ENCODE assay signal across 1 cellular context in the genomic region with DNA sequence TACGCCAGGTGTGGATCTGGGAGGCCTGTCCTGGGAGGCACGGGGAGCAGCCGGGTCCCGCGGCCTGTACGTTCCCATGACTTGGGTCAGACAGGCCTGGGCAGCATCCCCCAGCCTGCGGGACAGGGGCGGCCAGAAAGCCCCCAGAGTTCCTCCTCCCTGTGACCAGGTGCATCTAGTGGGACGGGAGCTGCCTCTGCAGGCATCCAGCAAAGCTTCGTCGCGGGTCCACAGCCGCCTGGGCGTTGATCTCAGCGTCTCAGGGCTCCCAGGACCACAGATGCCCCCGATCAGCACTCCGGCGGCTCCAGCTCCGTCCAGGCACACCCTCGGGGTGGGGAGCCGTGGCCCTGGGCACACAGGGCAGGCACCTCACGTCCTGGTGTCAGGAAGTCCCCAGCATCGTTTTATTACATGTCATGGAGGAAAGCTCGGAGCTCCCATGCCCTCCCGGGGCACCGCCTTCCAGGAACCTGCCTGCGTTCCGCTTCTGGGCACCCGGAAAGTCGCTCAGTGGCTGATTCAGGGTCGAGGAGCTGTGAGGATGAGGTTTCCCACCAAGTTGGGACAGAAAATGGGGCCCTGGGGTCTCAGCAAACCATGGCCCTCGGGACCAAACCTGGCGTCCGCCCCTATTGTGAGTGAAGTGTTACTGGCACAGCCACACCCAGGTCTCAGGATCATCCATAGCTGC.
TF ChIP-seq lines count a peak whose summit lies in the region.

No MANE protein-coding gene starts in this region.

TF ChIP-seq in K562, 482 proteins besides CTCF, POLR2A, EP300 and RAD21 (continues in another document):
- TF ChIP-seq ZNF785 (CRISPR knock-in tag; IDR thresholded peaks at IDR 0.05) (no peak), MAFK (IDR thresholded peaks at IDR 0.05; ENCODE audit: low read length) (no peak), ZBTB1 (CRISPR knock-in tag; IDR thresholded peaks at IDR 0.05; ENCODE audit: borderline replicate concordance, low read depth) (no peak), TCF3 (CRISPR knock-in tag; IDR thresholded peaks at IDR 0.05) (no peak), NR3C1 (CRISPR knock-in tag; IDR thresholded peaks at IDR 0.05) (no peak), POLR2G (IDR thresholded peaks at IDR 0.05; ENCODE audit: low read depth, low read length) (peak; percentile 70), STAT5B (CRISPR knock-in tag; IDR thresholded peaks at IDR 0.05) (no peak), ARNT (IDR thresholded peaks at IDR 0.05) (no peak), TGIF2 (CRISPR knock-in tag; IDR thresholded peaks at IDR 0.05) (no peak), RFX1 (IDR thresholded peaks at IDR 0.05) (no peak), RBM14 (IDR thresholded peaks at IDR 0.05; ENCODE audit: borderline replicate concordance, insufficient read depth, low read depth, low read length) (0 out of 2 replicates have a peak, but pooled peaks have one; percentile 58), PCBP2 (IDR thresholded peaks at IDR 0.05; ENCODE audit: low read depth, low read length, poor library complexity, severe bottlenecking) (no peak), KDM4B (IDR thresholded peaks at IDR 0.05; ENCODE audit: borderline replicate concordance in 2 of 2, low read depth in 1 of 2) (no peak), ELF2 (CRISPR knock-in tag; IDR thresholded peaks at IDR 0.05) (no peak), KLF10 (CRISPR knock-in tag; IDR thresholded peaks at IDR 0.05) (no peak), ZNF77 (CRISPR knock-in tag; IDR thresholded peaks at IDR 0.05) (no peak), HDAC2 (IDR thresholded peaks at IDR 0.05) (no peak), NCOA2 (IDR thresholded peaks at IDR 0.05; ENCODE audit: partially characterized antibody in 2 of 2) (no peak), NR2C1 (IDR thresholded peaks at IDR 0.05) (no peak), NR2C1 (tag; IDR thresholded peaks at IDR 0.05) (no peak), SMAD3 (CRISPR knock-in tag; conservative IDR thresholded peaks at IDR 0.05) (no peak), HEY1 (CRISPR knock-in tag; IDR thresholded peaks at IDR 0.05; ENCODE audit: borderline replicate concordance) (no peak), FOS (IDR thresholded peaks at IDR 0.05; ENCODE audit: extremely low read depth, insufficient read length) (no peak), ILK (tag; IDR thresholded peaks at IDR 0.05; ENCODE audit: borderline replicate concordance, low read depth) (no peak), SUPT5H (IDR thresholded peaks at IDR 0.05) (0 out of 2 replicates have a peak, but pooled peaks have one; percentile 14), SIN3B (IDR thresholded peaks at IDR 0.05; ENCODE audit: low read depth) (no peak), ZNF239 (CRISPR knock-in tag; IDR thresholded peaks at IDR 0.05) (no peak), ZNF134 (CRISPR knock-in tag; conservative IDR thresholded peaks at IDR 0.05) (no peak)
- TF ChIP-seq, protein P1, sequence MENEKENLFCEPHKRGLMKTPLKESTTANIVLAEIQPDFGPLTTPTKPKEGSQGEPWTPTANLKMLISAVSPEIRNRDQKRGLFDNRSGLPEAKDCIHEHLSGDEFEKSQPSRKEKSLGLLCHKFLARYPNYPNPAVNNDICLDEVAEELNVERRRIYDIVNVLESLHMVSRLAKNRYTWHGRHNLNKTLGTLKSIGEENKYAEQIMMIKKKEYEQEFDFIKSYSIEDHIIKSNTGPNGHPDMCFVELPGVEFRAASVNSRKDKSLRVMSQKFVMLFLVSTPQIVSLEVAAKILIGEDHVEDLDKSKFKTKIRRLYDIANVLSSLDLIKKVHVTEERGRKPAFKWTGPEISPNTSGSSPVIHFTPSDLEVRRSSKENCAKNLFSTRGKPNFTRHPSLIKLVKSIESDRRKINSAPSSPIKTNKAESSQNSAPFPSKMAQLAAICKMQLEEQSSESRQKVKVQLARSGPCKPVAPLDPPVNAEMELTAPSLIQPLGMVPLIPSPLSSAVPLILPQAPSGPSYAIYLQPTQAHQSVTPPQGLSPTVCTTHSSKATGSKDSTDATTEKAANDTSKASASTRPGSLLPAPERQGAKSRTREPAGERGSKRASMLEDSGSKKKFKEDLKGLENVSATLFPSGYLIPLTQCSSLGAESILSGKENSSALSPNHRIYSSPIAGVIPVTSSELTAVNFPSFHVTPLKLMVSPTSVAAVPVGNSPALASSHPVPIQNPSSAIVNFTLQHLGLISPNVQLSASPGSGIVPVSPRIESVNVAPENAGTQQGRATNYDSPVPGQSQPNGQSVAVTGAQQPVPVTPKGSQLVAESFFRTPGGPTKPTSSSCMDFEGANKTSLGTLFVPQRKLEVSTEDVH (IDR thresholded peaks at IDR 0.05; ENCODE audit: low read depth, partially characterized antibody), result peak; percentile 23
- TF ChIP-seq, protein P2, sequence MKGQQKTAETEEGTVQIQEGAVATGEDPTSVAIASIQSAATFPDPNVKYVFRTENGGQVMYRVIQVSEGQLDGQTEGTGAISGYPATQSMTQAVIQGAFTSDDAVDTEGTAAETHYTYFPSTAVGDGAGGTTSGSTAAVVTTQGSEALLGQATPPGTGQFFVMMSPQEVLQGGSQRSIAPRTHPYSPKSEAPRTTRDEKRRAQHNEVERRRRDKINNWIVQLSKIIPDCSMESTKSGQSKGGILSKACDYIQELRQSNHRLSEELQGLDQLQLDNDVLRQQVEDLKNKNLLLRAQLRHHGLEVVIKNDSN (CRISPR knock-in tag; IDR thresholded peaks at IDR 0.05), result no peak
- TF ChIP-seq, protein P3, sequence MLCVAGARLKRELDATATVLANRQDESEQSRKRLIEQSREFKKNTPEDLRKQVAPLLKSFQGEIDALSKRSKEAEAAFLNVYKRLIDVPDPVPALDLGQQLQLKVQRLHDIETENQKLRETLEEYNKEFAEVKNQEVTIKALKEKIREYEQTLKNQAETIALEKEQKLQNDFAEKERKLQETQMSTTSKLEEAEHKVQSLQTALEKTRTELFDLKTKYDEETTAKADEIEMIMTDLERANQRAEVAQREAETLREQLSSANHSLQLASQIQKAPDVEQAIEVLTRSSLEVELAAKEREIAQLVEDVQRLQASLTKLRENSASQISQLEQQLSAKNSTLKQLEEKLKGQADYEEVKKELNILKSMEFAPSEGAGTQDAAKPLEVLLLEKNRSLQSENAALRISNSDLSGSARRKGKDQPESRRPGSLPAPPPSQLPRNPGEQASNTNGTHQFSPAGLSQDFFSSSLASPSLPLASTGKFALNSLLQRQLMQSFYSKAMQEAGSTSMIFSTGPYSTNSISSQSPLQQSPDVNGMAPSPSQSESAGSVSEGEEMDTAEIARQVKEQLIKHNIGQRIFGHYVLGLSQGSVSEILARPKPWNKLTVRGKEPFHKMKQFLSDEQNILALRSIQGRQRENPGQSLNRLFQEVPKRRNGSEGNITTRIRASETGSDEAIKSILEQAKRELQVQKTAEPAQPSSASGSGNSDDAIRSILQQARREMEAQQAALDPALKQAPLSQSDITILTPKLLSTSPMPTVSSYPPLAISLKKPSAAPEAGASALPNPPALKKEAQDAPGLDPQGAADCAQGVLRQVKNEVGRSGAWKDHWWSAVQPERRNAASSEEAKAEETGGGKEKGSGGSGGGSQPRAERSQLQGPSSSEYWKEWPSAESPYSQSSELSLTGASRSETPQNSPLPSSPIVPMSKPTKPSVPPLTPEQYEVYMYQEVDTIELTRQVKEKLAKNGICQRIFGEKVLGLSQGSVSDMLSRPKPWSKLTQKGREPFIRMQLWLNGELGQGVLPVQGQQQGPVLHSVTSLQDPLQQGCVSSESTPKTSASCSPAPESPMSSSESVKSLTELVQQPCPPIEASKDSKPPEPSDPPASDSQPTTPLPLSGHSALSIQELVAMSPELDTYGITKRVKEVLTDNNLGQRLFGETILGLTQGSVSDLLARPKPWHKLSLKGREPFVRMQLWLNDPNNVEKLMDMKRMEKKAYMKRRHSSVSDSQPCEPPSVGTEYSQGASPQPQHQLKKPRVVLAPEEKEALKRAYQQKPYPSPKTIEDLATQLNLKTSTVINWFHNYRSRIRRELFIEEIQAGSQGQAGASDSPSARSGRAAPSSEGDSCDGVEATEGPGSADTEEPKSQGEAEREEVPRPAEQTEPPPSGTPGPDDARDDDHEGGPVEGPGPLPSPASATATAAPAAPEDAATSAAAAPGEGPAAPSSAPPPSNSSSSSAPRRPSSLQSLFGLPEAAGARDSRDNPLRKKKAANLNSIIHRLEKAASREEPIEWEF (CRISPR knock-in tag; IDR thresholded peaks at IDR 0.05), result no peak
- TF ChIP-seq, protein P4, sequence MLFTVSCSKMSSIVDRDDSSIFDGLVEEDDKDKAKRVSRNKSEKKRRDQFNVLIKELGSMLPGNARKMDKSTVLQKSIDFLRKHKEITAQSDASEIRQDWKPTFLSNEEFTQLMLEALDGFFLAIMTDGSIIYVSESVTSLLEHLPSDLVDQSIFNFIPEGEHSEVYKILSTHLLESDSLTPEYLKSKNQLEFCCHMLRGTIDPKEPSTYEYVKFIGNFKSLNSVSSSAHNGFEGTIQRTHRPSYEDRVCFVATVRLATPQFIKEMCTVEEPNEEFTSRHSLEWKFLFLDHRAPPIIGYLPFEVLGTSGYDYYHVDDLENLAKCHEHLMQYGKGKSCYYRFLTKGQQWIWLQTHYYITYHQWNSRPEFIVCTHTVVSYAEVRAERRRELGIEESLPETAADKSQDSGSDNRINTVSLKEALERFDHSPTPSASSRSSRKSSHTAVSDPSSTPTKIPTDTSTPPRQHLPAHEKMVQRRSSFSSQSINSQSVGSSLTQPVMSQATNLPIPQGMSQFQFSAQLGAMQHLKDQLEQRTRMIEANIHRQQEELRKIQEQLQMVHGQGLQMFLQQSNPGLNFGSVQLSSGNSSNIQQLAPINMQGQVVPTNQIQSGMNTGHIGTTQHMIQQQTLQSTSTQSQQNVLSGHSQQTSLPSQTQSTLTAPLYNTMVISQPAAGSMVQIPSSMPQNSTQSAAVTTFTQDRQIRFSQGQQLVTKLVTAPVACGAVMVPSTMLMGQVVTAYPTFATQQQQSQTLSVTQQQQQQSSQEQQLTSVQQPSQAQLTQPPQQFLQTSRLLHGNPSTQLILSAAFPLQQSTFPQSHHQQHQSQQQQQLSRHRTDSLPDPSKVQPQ (CRISPR knock-in tag; IDR thresholded peaks at IDR 0.05; ENCODE audit: borderline replicate concordance), result no peak
- TF ChIP-seq, protein P5, sequence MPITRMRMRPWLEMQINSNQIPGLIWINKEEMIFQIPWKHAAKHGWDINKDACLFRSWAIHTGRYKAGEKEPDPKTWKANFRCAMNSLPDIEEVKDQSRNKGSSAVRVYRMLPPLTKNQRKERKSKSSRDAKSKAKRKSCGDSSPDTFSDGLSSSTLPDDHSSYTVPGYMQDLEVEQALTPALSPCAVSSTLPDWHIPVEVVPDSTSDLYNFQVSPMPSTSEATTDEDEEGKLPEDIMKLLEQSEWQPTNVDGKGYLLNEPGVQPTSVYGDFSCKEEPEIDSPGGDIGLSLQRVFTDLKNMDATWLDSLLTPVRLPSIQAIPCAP (CRISPR knock-in tag; IDR thresholded peaks at IDR 0.05; ENCODE audit: borderline replicate concordance), result no peak
- TF ChIP-seq, protein P6, sequence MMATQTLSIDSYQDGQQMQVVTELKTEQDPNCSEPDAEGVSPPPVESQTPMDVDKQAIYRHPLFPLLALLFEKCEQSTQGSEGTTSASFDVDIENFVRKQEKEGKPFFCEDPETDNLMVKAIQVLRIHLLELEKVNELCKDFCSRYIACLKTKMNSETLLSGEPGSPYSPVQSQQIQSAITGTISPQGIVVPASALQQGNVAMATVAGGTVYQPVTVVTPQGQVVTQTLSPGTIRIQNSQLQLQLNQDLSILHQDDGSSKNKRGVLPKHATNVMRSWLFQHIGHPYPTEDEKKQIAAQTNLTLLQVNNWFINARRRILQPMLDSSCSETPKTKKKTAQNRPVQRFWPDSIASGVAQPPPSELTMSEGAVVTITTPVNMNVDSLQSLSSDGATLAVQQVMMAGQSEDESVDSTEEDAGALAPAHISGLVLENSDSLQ (IDR thresholded peaks at IDR 0.05), result no peak
- TF ChIP-seq, protein P7, sequence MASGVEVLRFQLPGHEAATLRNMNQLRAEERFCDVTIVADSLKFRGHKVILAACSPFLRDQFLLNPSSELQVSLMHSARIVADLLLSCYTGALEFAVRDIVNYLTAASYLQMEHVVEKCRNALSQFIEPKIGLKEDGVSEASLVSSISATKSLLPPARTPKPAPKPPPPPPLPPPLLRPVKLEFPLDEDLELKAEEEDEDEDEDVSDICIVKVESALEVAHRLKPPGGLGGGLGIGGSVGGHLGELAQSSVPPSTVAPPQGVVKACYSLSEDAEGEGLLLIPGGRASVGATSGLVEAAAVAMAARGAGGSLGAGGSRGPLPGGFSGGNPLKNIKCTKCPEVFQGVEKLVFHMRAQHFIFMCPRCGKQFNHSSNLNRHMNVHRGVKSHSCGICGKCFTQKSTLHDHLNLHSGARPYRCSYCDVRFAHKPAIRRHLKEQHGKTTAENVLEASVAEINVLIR (CRISPR knock-in tag; IDR thresholded peaks at IDR 0.05), result no peak
- TF ChIP-seq, protein P8, sequence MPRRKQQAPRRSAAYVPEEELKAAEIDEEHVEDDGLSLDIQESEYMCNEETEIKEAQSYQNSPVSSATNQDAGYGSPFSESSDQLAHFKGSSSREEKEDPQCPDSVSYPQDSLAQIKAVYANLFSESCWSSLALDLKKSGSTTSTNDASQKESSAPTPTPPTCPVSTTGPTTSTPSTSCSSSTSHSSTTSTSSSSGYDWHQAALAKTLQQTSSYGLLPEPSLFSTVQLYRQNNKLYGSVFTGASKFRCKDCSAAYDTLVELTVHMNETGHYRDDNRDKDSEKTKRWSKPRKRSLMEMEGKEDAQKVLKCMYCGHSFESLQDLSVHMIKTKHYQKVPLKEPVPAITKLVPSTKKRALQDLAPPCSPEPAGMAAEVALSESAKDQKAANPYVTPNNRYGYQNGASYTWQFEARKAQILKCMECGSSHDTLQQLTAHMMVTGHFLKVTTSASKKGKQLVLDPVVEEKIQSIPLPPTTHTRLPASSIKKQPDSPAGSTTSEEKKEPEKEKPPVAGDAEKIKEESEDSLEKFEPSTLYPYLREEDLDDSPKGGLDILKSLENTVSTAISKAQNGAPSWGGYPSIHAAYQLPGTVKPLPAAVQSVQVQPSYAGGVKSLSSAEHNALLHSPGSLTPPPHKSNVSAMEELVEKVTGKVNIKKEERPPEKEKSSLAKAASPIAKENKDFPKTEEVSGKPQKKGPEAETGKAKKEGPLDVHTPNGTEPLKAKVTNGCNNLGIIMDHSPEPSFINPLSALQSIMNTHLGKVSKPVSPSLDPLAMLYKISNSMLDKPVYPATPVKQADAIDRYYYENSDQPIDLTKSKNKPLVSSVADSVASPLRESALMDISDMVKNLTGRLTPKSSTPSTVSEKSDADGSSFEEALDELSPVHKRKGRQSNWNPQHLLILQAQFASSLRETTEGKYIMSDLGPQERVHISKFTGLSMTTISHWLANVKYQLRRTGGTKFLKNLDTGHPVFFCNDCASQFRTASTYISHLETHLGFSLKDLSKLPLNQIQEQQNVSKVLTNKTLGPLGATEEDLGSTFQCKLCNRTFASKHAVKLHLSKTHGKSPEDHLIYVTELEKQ (CRISPR knock-in tag; IDR thresholded peaks at IDR 0.05), result no peak
- TF ChIP-seq, protein P9, sequence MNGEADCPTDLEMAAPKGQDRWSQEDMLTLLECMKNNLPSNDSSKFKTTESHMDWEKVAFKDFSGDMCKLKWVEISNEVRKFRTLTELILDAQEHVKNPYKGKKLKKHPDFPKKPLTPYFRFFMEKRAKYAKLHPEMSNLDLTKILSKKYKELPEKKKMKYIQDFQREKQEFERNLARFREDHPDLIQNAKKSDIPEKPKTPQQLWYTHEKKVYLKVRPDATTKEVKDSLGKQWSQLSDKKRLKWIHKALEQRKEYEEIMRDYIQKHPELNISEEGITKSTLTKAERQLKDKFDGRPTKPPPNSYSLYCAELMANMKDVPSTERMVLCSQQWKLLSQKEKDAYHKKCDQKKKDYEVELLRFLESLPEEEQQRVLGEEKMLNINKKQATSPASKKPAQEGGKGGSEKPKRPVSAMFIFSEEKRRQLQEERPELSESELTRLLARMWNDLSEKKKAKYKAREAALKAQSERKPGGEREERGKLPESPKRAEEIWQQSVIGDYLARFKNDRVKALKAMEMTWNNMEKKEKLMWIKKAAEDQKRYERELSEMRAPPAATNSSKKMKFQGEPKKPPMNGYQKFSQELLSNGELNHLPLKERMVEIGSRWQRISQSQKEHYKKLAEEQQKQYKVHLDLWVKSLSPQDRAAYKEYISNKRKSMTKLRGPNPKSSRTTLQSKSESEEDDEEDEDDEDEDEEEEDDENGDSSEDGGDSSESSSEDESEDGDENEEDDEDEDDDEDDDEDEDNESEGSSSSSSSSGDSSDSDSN (IDR thresholded peaks at IDR 0.05; ENCODE audit: borderline replicate concordance in 1 of 2, low read depth in 2 of 2, low read length in 2 of 2), result no peak
